8 cellular contexts compared by ENCODE assay signal in the genomic region with DNA sequence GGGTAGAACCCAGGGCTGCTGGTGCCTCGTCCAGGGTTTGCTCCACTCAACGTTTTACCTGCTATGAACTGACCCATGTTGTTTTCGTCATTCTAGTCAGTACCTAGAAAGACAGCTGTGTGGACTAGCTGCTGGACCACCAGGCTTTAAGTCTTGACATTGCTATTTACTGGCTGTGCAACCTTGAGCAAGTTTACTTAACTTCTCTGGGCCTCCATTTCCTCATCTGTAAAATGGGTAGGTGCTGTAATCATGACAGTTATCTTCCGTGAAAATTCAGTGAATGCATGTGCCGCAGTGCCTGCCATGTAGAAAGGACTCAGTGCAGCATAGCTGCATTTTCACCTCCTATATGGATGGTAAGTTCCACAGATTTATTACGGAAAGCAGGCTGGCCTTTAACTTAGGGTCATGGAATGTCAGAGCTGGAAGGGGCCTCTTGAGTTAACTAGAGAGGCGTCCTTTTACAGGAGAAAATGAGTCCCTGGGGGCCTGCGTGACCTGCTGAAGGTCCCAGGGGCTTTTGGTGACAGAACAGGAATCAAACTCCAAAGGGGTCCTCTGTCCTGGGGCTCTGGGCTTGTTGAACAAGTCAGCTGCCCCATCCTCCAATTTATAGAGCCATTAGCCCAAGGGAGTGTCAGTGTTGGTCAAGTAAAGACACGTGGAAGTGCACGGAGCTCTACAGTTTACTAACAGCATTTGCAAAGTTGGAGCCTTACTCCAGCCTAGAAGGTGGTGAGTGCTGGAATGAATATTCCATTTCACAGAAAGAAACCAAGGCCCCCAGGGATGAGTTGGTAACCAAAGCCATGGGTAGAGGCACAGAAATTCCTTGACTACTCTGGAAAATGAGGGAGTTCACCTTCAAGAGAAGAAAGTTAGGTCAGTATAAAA. TPM values are rescaled to one million over a fixed set of nuclear protein-coding genes. Genes with fewer than 3 reads are reported as not detected.
DNase-seq lines count a peak whose midpoint lies in the region; ATAC-seq, FAIRE-seq and TF ChIP-seq lines count a peak whose summit lies in the region.

No MANE protein-coding gene starts in this region.

- H2AFZ ChIP-seq in PC-3 (ENCODE audit: low read length) (no peak overlapping the region), osteoblast (ENCODE audit: low read length) (peak overlapping the region; percentile 4)

- H3K27ac ChIP-seq in A549 (peak overlapping the region; percentile 93 to 99), PC-3 (ENCODE audit: low read length) (no peak overlapping the region), epithelial cell of prostate (peak overlapping the region; percentile 100), osteoblast (ENCODE audit: low read depth, low read length) (peak overlapping the region; percentile 95)

- H3K36me3 ChIP-seq in PC-3 (ENCODE audit: low read depth, low read length): no peaks in the 10 kb centered on the region
- H3K36me3 ChIP-seq in osteoblast (ENCODE audit: insufficient read depth, low read length): no peaks in the 10 kb centered on the region

- POLR2A ChIA-PET in A549 (lab: Yijun Ruan, JAX) (interaction anchor here (0.9 to 26.7 kb wide), 5 partner anchors 9 to 63 kb away, joined by 3 to 1006 read pairs (median 36); partner anchors contain the start of genes MALAT1 and NEAT1), PC-3 (lab: Charles Lee; ENCODE audit: unreplicated experiment) (interaction anchor here (0.6 to 2.6 kb wide), 2 partner anchors 9 to 12 kb away, joined by 4 to 21 read pairs; partner anchors contain the start of gene MALAT1)

- H3K9me3 ChIP-seq in A549 (no peaks in the 10 kb centered on the region), PC-3 (ENCODE audit: low read length) (no peaks in the 10 kb centered on the region), osteoblast (ENCODE audit: low read depth, low read length) (no peaks in the 10 kb centered on the region)

- TF ChIP-seq POLR2A in A549 (IDR thresholded peaks at IDR 0.05; ENCODE audit: low read length): no peak

- H3K4me1 ChIP-seq in A549 (peaks cover 82% of the 10 kb centered on the region), PC-3 (ENCODE audit: insufficient read depth, low read length) (peaks cover 32% of the 10 kb centered on the region), osteoblast (ENCODE audit: insufficient read depth, low read length) (peaks cover 65% of the 10 kb centered on the region)

- no peak for ATAC-seq in A549
- no peak for ATAC-seq in PC-3
- no peak for ATAC-seq in HG03280 (IDR thresholded peaks at IDR 0.05; ENCODE audit: unreplicated experiment)
- ATAC-seq in GM19452 (IDR thresholded peaks at IDR 0.05; ENCODE audit: unreplicated experiment): no peak

- H3K27me3 ChIP-seq in PC-3 (ENCODE audit: low read length) (no peaks in the 10 kb centered on the region), osteoblast (ENCODE audit: insufficient read depth, low read length) (no peaks in the 10 kb centered on the region)

- no peak overlapping the region for H3K9ac ChIP-seq in PC-3 (ENCODE audit: low read length)

- 66% methylated on average over 10 of the region's 10 CpGs for WGBS in A549 (ENCODE audit: missing lambda C conversion rate)

- no peaks in the 10 kb centered on the region for H3K9me2 ChIP-seq in PC-3 (replicated peaks; ENCODE audit: low read length)

- intact Hi-C loops in PC-3 (cut with micrococcal nuclease): no loop called here

- H3K4me3 ChIP-seq in A549: no peak overlapping the region
- no peak overlapping the region for H3K4me3 ChIP-seq in PC-3 (ENCODE audit: low read length)
- H3K4me3 ChIP-seq in osteoblast (ENCODE audit: insufficient read depth, low read length): no peak overlapping the region

- no peaks in the 10 kb centered on the region for H3F3A ChIP-seq in PC-3 (ENCODE audit: low read length, unreplicated experiment)

- TF ChIP-seq EP300 in A549 (IDR thresholded peaks at IDR 0.05): no peak

- TF ChIP-seq CTCF in A549 (IDR thresholded peaks at IDR 0.05) (no peak), PC-3 (conservative IDR thresholded peaks at IDR 0.05; ENCODE audit: low read depth, low read length) (no peak), osteoblast (IDR thresholded peaks at IDR 0.05; ENCODE audit: extremely low read depth, low read depth, low read length) (no peak)

- CTCF ChIA-PET in A549 (lab: Yijun Ruan, JAX): interaction anchor here (1.3 to 30.0 kb wide), 6 partner anchors 11 to 41 kb away, joined by 4 to 947 read pairs (median 12); partner anchors contain the start of gene MALAT1
- CTCF ChIA-PET in PC-3 (lab: Charles Lee): interaction anchor here (0.7 kb wide), 1 partner anchor 211 kb away, joined by 5 read pairs; no protein-coding TSS in a partner anchor

- no peak; a peak in 1 of 5 replicates for TF ChIP-seq RAD21 in A549 (conservative IDR thresholded peaks at IDR 0.05 in 1 of 2, IDR thresholded peaks at IDR 0.05 in 1 of 2)

- BruUV-seq in PC-3 (replicated peaks; lab: Mats Ljungman, UMichigan): TSS peak; percentile 14

- no peaks in the 10 kb centered on the region for H4K20me1 ChIP-seq in PC-3 (ENCODE audit: low read length)
- H4K20me1 ChIP-seq in osteoblast (ENCODE audit: insufficient read depth, low read length): no peaks in the 10 kb centered on the region

- no peak for FAIRE-seq in A549 (lab: Jason Lieb, UNC)

- DNase-seq in A549 (ENCODE audit: low read depth in 1 of 2, low spot score in 1 of 2) (no peak), PC-3 (no peak), epithelial cell of prostate (ENCODE audit: low read depth, low spot score) (no peak), osteoblast (ENCODE audit: insufficient read length, low spot score, missing footprints) (no peak), NCI-H1930 (lab: John Stamatoyannopoulos, UW) (no peak)
- DNase-seq in activated effector memory CD4-positive, alpha-beta T cell treated with Interleukin-2 at 50 U/mL for 16 hours: no peak

- H3K79me2 ChIP-seq in PC-3 (ENCODE audit: low read length) (no peaks in the 10 kb centered on the region), osteoblast (ENCODE audit: insufficient read depth, low read length) (peaks cover 46% of the 10 kb centered on the region)

- H3K4me2 ChIP-seq in A549: peak overlapping the region; percentile 81
- no peak overlapping the region for H3K4me2 ChIP-seq in PC-3 (ENCODE audit: low read length)
- peak overlapping the region; percentile 60 for H3K4me2 ChIP-seq in osteoblast (ENCODE audit: insufficient read depth, low read length)

TF ChIP-seq in A549, 52 proteins besides CTCF, POLR2A, EP300 and RAD21:
- TF ChIP-seq EHF (CRISPR knock-in tag; IDR thresholded peaks at IDR 0.05): peak; percentile 79; the same call in 1 of the 2 replicates
- no peak for TF ChIP-seq POLR2AphosphoS2 (conservative IDR thresholded peaks at IDR 0.05; ENCODE audit: low read length)
- TF ChIP-seq CHD4 (IDR thresholded peaks at IDR 0.05; ENCODE audit: borderline replicate concordance): peak; percentile 84; the same call in 1 of the 2 replicates
- TF ChIP-seq HOXB5 (CRISPR knock-in tag; IDR thresholded peaks at IDR 0.05): peak; percentile 65; the same call in 1 of the 2 replicates
- 0 out of 2 replicates have a peak, but pooled peaks have one; percentile 29 for TF ChIP-seq RCOR1 (IDR thresholded peaks at IDR 0.05; ENCODE audit: low read depth, low read length)
- TF ChIP-seq ATOH8 (CRISPR knock-in tag; IDR thresholded peaks at IDR 0.05; ENCODE audit: low read depth): 0 out of 2 replicates have a peak, but pooled peaks have one; percentile 26
- no peak for TF ChIP-seq EHMT2 (IDR thresholded peaks at IDR 0.05; ENCODE audit: low read depth)
- peak; percentile 96 for TF ChIP-seq KDM1A (IDR thresholded peaks at IDR 0.05; ENCODE audit: low read depth)
- TF ChIP-seq CBX8 (IDR thresholded peaks at IDR 0.05): no peak
- TF ChIP-seq NPAS2 (CRISPR knock-in tag; IDR thresholded peaks at IDR 0.05; ENCODE audit: borderline replicate concordance): no peak
- TF ChIP-seq RARB (CRISPR knock-in tag; IDR thresholded peaks at IDR 0.05): 0 out of 2 replicates have a peak, but pooled peaks have one; percentile 20
- peak; percentile 73 for TF ChIP-seq HOXA7 (CRISPR knock-in tag; IDR thresholded peaks at IDR 0.05)
- TF ChIP-seq ZNF302 (CRISPR knock-in tag; IDR thresholded peaks at IDR 0.05): peak; percentile 47; the same call in 1 of the 2 replicates
- peak; percentile 91 for TF ChIP-seq HDAC2 (IDR thresholded peaks at IDR 0.05)
- TF ChIP-seq MAZ (IDR thresholded peaks at IDR 0.05; ENCODE audit: borderline replicate concordance, low read depth, low read length): no peak
- peak; percentile 80; the same call in 1 of the 2 replicates for TF ChIP-seq HOXB13 (CRISPR knock-in tag; IDR thresholded peaks at IDR 0.05; ENCODE audit: low read depth)
- no peak for TF ChIP-seq CBX2 (IDR thresholded peaks at IDR 0.05; ENCODE audit: borderline replicate concordance, low read depth)
- TF ChIP-seq MAFK (IDR thresholded peaks at IDR 0.05; ENCODE audit: partially characterized antibody): no peak

RNA-seq across cellular contexts. Expression of gene MALAT1, which starts 12.0 kb away (rescaled TPM):
- polyA plus RNA-seq in A549 (2011; rRNA removed): 1,041 and 1,340 TPM in 2 replicates
- 24.8 and 29.0 TPM in 2 replicates for polyA plus RNA-seq in A549 (2012; cell fraction: cytosol; rRNA removed)
- 215 and 608 TPM in 2 replicates for polyA plus RNA-seq in A549 (2012; cell fraction: nucleus; rRNA removed)
- polyA plus RNA-seq in A549 (2017; fragmentation: RNase III; extraction: RNeasy Plus Mini Kit Qiagen cat#74134 plus additional on column Dnase treatment): 167 to 203 TPM (median 188 TPM) in 3 replicates
- 10,326 and 11,734 TPM in 2 replicates for polyA minus RNA-seq in A549 (2011; rRNA and poly(A)+ RNA removed)
- 1,345 and 2,062 TPM in 2 replicates for total RNA-seq in PC-3 (2014; rRNA removed)
- total RNA-seq in osteoblast: 19,002 and 21,612 TPM in 2 replicates

RNA-seq across cellular contexts. Expression of gene SCYL1, which starts 38.1 kb away (rescaled TPM):
- polyA plus RNA-seq in A549 (2011; rRNA removed): 30.8 and 33.6 TPM in 2 replicates
- polyA plus RNA-seq in A549 (2012; cell fraction: cytosol; rRNA removed): 88.0 and 105 TPM in 2 replicates
- polyA plus RNA-seq in A549 (2012; cell fraction: nucleus; rRNA removed): 125 and 152 TPM in 2 replicates
- polyA plus RNA-seq in A549 (2017; fragmentation: RNase III; extraction: RNeasy Plus Mini Kit Qiagen cat#74134 plus additional on column Dnase treatment): 41.8 to 46.8 TPM (median 45.9 TPM) in 3 replicates
- 39.1 and 43.6 TPM in 2 replicates for polyA minus RNA-seq in A549 (2011; rRNA and poly(A)+ RNA removed)
- total RNA-seq in PC-3 (2014; rRNA removed): 201 and 262 TPM in 2 replicates
- 109 and 115 TPM in 2 replicates for total RNA-seq in osteoblast
